Comparison of ENCODE assay signal across 1 cellular context in genomic region chr16:12802048-12802447, GRCh38.
TF ChIP-seq lines count a peak whose summit lies in the region.

No MANE protein-coding gene starts in this region.

TF ChIP-seq in WTC11, 78 proteins besides CTCF, POLR2A, EP300 and RAD21 (continued from another document):
- no peak for TF ChIP-seq ZNF281 (CRISPR knock-in tag; IDR thresholded peaks at IDR 0.05)
- TF ChIP-seq SMAD4 (CRISPR knock-in tag; IDR thresholded peaks at IDR 0.05), result no peak
- TF ChIP-seq ATF1 (CRISPR knock-in tag; IDR thresholded peaks at IDR 0.05), result no peak
- TF ChIP-seq ZNF416 (CRISPR knock-in tag; IDR thresholded peaks at IDR 0.05), result no peak
- TF ChIP-seq USF1 (CRISPR knock-in tag; IDR thresholded peaks at IDR 0.05), result no peak
- TF ChIP-seq KAT7 (CRISPR knock-in tag; IDR thresholded peaks at IDR 0.05; ENCODE audit: borderline replicate concordance), result no peak
- no peak for TF ChIP-seq TEAD4 (CRISPR knock-in tag; IDR thresholded peaks at IDR 0.05)
